In the genomic region with DNA sequence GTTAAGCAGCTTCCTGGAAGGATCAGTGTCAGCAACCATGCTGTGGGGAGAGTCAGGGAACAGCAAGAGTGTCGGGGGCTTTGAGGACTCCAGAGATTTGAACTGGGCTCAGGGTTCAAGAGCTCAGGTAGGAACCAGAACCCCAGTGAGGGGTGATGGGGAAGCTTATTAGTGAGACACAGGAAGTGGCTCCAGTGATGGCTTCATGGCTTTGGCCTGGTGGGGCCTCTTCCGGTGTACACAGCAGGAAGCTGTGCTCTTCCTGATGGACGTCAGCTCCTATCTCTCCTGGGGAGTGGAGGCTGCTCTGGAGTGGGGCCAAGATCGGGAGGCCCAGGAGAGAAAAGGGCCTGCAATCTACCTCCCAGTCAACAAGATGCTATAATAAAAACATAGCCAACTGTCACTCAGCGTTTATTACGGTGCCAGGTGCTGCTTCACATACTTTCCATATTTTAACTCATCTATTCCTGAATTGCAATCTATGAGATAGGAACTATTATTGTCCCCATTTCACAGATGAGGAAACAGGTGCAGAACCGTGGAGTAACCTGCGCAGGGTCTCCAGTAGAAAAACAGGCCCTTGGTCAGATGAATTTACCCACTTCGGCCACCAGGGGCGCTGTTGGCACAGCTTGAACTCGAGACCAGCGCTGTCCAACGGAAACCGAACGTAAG, we compare ENCODE assay signal across 8 cellular contexts.
DNase-seq lines count a peak whose midpoint lies in the region; ATAC-seq and TF ChIP-seq lines count a peak whose summit lies in the region.

No MANE protein-coding gene starts in this region.

- H3K9me3 ChIP-seq in left lung, result no peaks in the 10 kb centered on the region

- DNase-seq in NCI-H345 (lab: John Stamatoyannopoulos, UW), result peak; percentile 71
- no peak for DNase-seq in NCI-H345 treated with DMSO at 0.1 percent for 48 hours (lab: John Stamatoyannopoulos, UW; ENCODE audit: unreplicated experiment)
- DNase-seq in NB4 (ENCODE audit: low read depth), result peak; percentile 77
- DNase-seq in activated B cell treated with CpG ODN at 0.5 μM for 24 hours, result peak; percentile 22
- peak; percentile 75 for DNase-seq in cerebellum (ENCODE audit: low spot score)
- peak in 1 of 2 donors; percentile 64 for DNase-seq in left lung
- peak; percentile 32 to 49 (median 41) for DNase-seq in stimulated activated CD4-positive, alpha-beta T cell treated with anti-CD3 and anti-CD28 coated beads, TNF-alpha, amount 100 ng/mL, for 48 hours (ENCODE audit: low read depth in 3 of 3)

- no peaks in the 10 kb centered on the region for H3K4me1 Mint-ChIP-seq in activated B cell treated with CpG ODN at 0.5 μM for 24 hours

- H3K9me3 Mint-ChIP-seq in activated B cell treated with CpG ODN at 0.5 μM for 24 hours, result no peaks in the 10 kb centered on the region

- no peak overlapping the region for H3K4me3 ChIP-seq in NB4 (ENCODE audit: low read depth, low read length)
- no peak overlapping the region for H3K4me3 ChIP-seq in left lung

- H3K4me3 Mint-ChIP-seq in activated B cell treated with CpG ODN at 0.5 μM for 24 hours, result no peak overlapping the region

- H3K36me3 Mint-ChIP-seq in activated B cell treated with CpG ODN at 0.5 μM for 24 hours (ENCODE audit: low read depth), result no peaks in the 10 kb centered on the region

- peaks cover 0 to 11% of the 10 kb centered on the region in 2 donors for H3K27me3 ChIP-seq in left lung

- CTCF ChIA-PET in activated B cell treated with CpG ODN at 0.5 μM for 24 hours (lab: Charles Lee), result interaction anchor here (1.3 kb wide), 1 partner anchor 10 kb away, joined by 3 read pairs; no protein-coding TSS in a partner anchor

- ATAC-seq in activated B cell treated with CpG ODN at 0.5 μM for 24 hours (ENCODE audit: low read depth) (no peak), left lung (peak; percentile 72), HG03097 (IDR thresholded peaks at IDR 0.05; ENCODE audit: low FRiP score, unreplicated experiment) (no peak)

- no peak overlapping the region for H3K27ac Mint-ChIP-seq in activated B cell treated with CpG ODN at 0.5 μM for 24 hours

- H3K27me3 Mint-ChIP-seq in activated B cell treated with CpG ODN at 0.5 μM for 24 hours, result peaks cover 3% of the 10 kb centered on the region

- no peaks in the 10 kb centered on the region for H3K36me3 ChIP-seq in left lung

- no peak for TF ChIP-seq POLR2A in NB4 (IDR thresholded peaks at IDR 0.05; ENCODE audit: extremely low read depth, insufficient read length)

- POLR2A ChIA-PET in activated B cell treated with CpG ODN at 0.5 μM for 24 hours (lab: Charles Lee), result no interaction called here

- peaks cover 0 to 7% of the 10 kb centered on the region in 2 donors for H3K4me1 ChIP-seq in left lung

- peak; percentile 78 for TF ChIP-seq CTCF in NB4 (IDR thresholded peaks at IDR 0.05; ENCODE audit: low read depth, low read length)
- peak; percentile 73 for TF ChIP-seq CTCF in activated B cell treated with CpG ODN at 0.5 μM for 24 hours (IDR thresholded peaks at IDR 0.05)
- peak; percentile 84 to 93 for TF ChIP-seq CTCF in left lung (IDR thresholded peaks at IDR 0.05)

- intact Hi-C loops in activated B cell treated with CpG ODN at 0.5 μM for 24 hours (cut with micrococcal nuclease) (no loop called here), left lung (cut with DNase I) (no loop called here)

- no peak overlapping the region for H3K27ac ChIP-seq in left lung
